In genomic region chr12:9273276-9273675, GRCh38 we compare ENCODE assay signal across 22 cellular contexts.
DNase-seq lines count a peak whose midpoint lies in the region; ATAC-seq, FAIRE-seq and TF ChIP-seq lines count a peak whose summit lies in the region.
"Had no signal": no experiment of that assay in that cellular context is flagged by ENCODE, and none has a peak within 500 bp of the region (broad histone marks: within the 10 kb centered on the region; RNA-seq: fewer than 3 reads in every experiment).

No MANE protein-coding gene starts in this region.

- H3K9me3 ChIP-seq in mammary epithelial cell (replicated peaks; ENCODE audit: insufficient read depth, low read length) (no peaks in the 10 kb centered on the region), small intestine (ENCODE audit: control insufficient read depth, low read depth) (no peaks in the 10 kb centered on the region)
- H3K9me3 ChIP-seq: MG63, right atrium auricular region, tibial artery had no signal

- dilution Hi-C loops in mammary epithelial cell (cut with HindIII; ENCODE audit: low sequenced_read_pairs): no loop called here

- DNase-seq in AG04449 (ENCODE audit: low read depth, low spot score): peak; percentile 7
- DNase-seq in HS-27A (ENCODE audit: low read depth): peak; percentile 9
- peak; percentile 35 for DNase-seq in mammary epithelial cell
- DNase-seq in foreskin fibroblast: peak; percentile 18 to 66
- DNase-seq in small intestine: no peak
- DNase-seq in NCI-H2171 (lab: John Stamatoyannopoulos, UW): no peak
- DNase-seq in activated T-cell treated with anti-CD3 and anti-CD28 coated beads for 4 hours: no peak
- DNase-seq: activated CD4-positive, alpha-beta T cell treated with anti-CD3 and anti-CD28 coated beads, Interleukin-2, amount 50 U/mL, for 1 hour; activated naive CD4-positive, alpha-beta T cell; anterior cingulate cortex; CD8-positive, alpha-beta memory T cell; H9; head of caudate nucleus; MG63; NCI-H2227 treated with DMSO at 0.1 percent for 48 hours; occipital lobe; stimulated activated naive CD4-positive, alpha-beta T cell; tibial artery had no signal

- BruUV-seq in mammary epithelial cell (replicated peaks; lab: Mats Ljungman, UMichigan): no TSS peak

- TF ChIP-seq CTCF in AG04449 (IDR thresholded peaks at IDR 0.05; ENCODE audit: insufficient read depth, low read length, missing control alignments) (no peak), mammary epithelial cell (conservative IDR thresholded peaks at IDR 0.05 in 1 of 2, IDR thresholded peaks at IDR 0.05 in 1 of 2; ENCODE audit: extremely low read depth in 1 of 2, insufficient read depth in 1 of 2, low read depth in 1 of 2, low read length in 2 of 2) (no peak), foreskin fibroblast (IDR thresholded peaks at IDR 0.05; ENCODE audit: low read depth, low read length) (no peak)

- 67% methylated on average over 3 of the region's 3 CpGs for WGBS in mammary epithelial cell (ENCODE audit: low coverage, missing lambda C conversion rate)
- 43 to 63% (median 55%) methylated on average over 3 of the region's 3 CpGs for WGBS in small intestine, 3 donors

- intact Hi-C loops in mammary epithelial cell (cut with micrococcal nuclease): no loop called here

- H3K4me3 ChIP-seq in AG04449 (ENCODE audit: low read depth, low read length): no peak overlapping the region
- no peak overlapping the region for H3K4me3 ChIP-seq in mammary epithelial cell (replicated peaks in 1 of 3; ENCODE audit: insufficient read depth in 1 of 3, low read depth in 2 of 3, low read length in 3 of 3)
- no peak overlapping the region for H3K4me3 ChIP-seq in foreskin fibroblast (ENCODE audit: low read depth in 1 of 2, low read length in 2 of 2)
- H3K4me3 ChIP-seq in small intestine (ENCODE audit: low read depth in 1 of 2, low read length in 2 of 2): no peak overlapping the region
- H3K4me3 ChIP-seq: MG63, right atrium auricular region, tibial artery had no signal

- no peak overlapping the region for H3K4me2 ChIP-seq in mammary epithelial cell (ENCODE audit: insufficient read depth, low read depth, low read length)

- POLR2A ChIA-PET in AG04449 (lab: Yijun Ruan, JAX): no interaction called here

- H2AFZ ChIP-seq in mammary epithelial cell (ENCODE audit: low read depth, low read length): peak overlapping the region; percentile 17

- no peaks in the 10 kb centered on the region for H4K20me1 ChIP-seq in mammary epithelial cell (ENCODE audit: insufficient read depth, low read length)

- no peaks in the 10 kb centered on the region for H3K79me2 ChIP-seq in mammary epithelial cell (ENCODE audit: insufficient read depth, low read length)

- H3K27me3 ChIP-seq in mammary epithelial cell (ENCODE audit: insufficient read depth, low read length) (no peaks in the 10 kb centered on the region), small intestine (ENCODE audit: control insufficient read depth in 2 of 2, insufficient read depth in 2 of 2, low read length in 2 of 2) (no peaks in the 10 kb centered on the region)
- H3K27me3 ChIP-seq: right atrium auricular region, tibial artery had no signal

- CTCF ChIA-PET in AG04449 (lab: Yijun Ruan, JAX): no interaction called here
- CTCF ChIA-PET in mammary epithelial cell (lab: Charles Lee; ENCODE audit: low non-redundant PET): no interaction called here

- H3K27ac ChIP-seq in mammary epithelial cell (ENCODE audit: insufficient read depth, low read depth, low read length) (no peak overlapping the region), small intestine (ENCODE audit: low read depth in 1 of 2, low read length in 1 of 2) (no peak overlapping the region)
- H3K27ac ChIP-seq: right atrium auricular region, tibial artery had no signal

- H3K36me3 ChIP-seq in mammary epithelial cell (ENCODE audit: insufficient read depth, low read length): no peaks in the 10 kb centered on the region
- no peaks in the 10 kb centered on the region for H3K36me3 ChIP-seq in small intestine (ENCODE audit: control insufficient read depth in 2 of 2, insufficient read depth in 2 of 2, low read length in 2 of 2)
- H3K36me3 ChIP-seq: MG63, right atrium auricular region, tibial artery had no signal

- in situ Hi-C loops in mammary epithelial cell (cut with MboI; ENCODE audit: low sequenced_read_pairs in 2 of 2): no loop called here

- no peaks in the 10 kb centered on the region for H3K4me1 ChIP-seq in mammary epithelial cell (ENCODE audit: insufficient read depth, low read length)
- no peaks in the 10 kb centered on the region for H3K4me1 ChIP-seq in small intestine (ENCODE audit: control insufficient read depth in 2 of 2, insufficient read depth in 1 of 2, low read depth in 1 of 2, low read length in 1 of 2)
- H3K4me1 ChIP-seq: tibial artery had no signal

- no peak overlapping the region for H3K9ac ChIP-seq in mammary epithelial cell (ENCODE audit: insufficient read depth, low read length)

- no peak for FAIRE-seq in small intestine (lab: Jason Lieb, UNC)
- FAIRE-seq: colon, HTR-8/SVneo had no signal

- ATAC-seq in HG02884 (IDR thresholded peaks at IDR 0.05; ENCODE audit: unreplicated experiment): no peak

Comparison
In these comparisons a context has a peak if more than half of its experiments do, and no peak if none do; other contexts are left out.
1. DNase-seq: peak in AG04449 (single experiment), HS-27A (single experiment), mammary epithelial cell (single experiment) and foreskin fibroblast (2 of 2); none in small intestine (single experiment), NCI-H2171 (single experiment) and activated T-cell treated with anti-CD3 and anti-CD28 coated beads for 4 hours (single experiment).